ENCODE assay signal across 8 cellular contexts in genomic region chr7:99472561-99473314, GRCh38. TPM values are rescaled to one million over a fixed set of nuclear protein-coding genes. Genes with fewer than 3 reads are reported as not detected.
A peak's percentile ranks its signal among the peaks of the same experiment; 100 is the strongest.
DNase-seq lines count a peak whose midpoint lies in the region; ATAC-seq and TF ChIP-seq lines count a peak whose summit lies in the region.

ZNF789 (plus strand) TSS chr7:99472890; CDS start chr7:99476457, 3,567 bp downstream.

- H3K27me3 Mint-ChIP-seq in IgD-negative memory B cell: peaks cover 3% of the 10 kb centered on the region

- H3K4me3 ChIP-seq in epithelial cell of esophagus (ENCODE audit: low read length) (peak within 1 kb of the TSS; percentile 55), mononuclear cell (ENCODE audit: low read length) (peak within 1 kb of the TSS; percentile 65)

- no peaks in the 10 kb centered on the region for H3K36me3 Mint-ChIP-seq in IgD-negative memory B cell

- peak; percentile 96 for ATAC-seq in GM21529 (IDR thresholded peaks at IDR 0.05; ENCODE audit: unreplicated experiment)

- peaks cover 0 to 1% (median 0%) of the 10 kb centered on the region in 3 donors for H3K9me3 Mint-ChIP-seq in IgD-negative memory B cell

- DNase-seq in DMS 273 treated with DMSO at 0.1 percent for 48 hours (lab: John Stamatoyannopoulos, UW): peak; percentile 97
- peak; percentile 83 for DNase-seq in OCI-M2 (lab: John Stamatoyannopoulos, UW; ENCODE audit: unreplicated experiment)
- DNase-seq in activated T-cell treated with anti-CD3 and anti-CD28 coated beads for 4 hours: peak; percentile 94
- DNase-seq in epithelial cell of esophagus (ENCODE audit: low read depth): peak; percentile 99
- DNase-seq in stimulated activated CD8-positive, alpha-beta memory T cell treated with anti-CD3 and anti-CD28 coated beads, Interleukin-4, amount 100 ng/mL, for 1 hour (ENCODE audit: low read depth in 2 of 2, low spot score in 1 of 2): peak; percentile 97 to 98

- H3K27me3 ChIP-seq in mononuclear cell (ENCODE audit: insufficient read depth, low read length): no peaks in the 10 kb centered on the region

- peaks cover 11 to 19% (median 17%) of the 10 kb centered on the region in 3 donors for H3K4me1 Mint-ChIP-seq in IgD-negative memory B cell

- peaks cover 18% of the 10 kb centered on the region for H3K4me1 ChIP-seq in mononuclear cell (ENCODE audit: insufficient read depth, low read length)

- H3K9me3 ChIP-seq in mononuclear cell (ENCODE audit: low read depth, low read length): no peaks in the 10 kb centered on the region

- H3K4me3 Mint-ChIP-seq in IgD-negative memory B cell: peak within 1 kb of the TSS; percentile 93 to 100 (median 100)

- TF ChIP-seq CTCF in epithelial cell of esophagus (IDR thresholded peaks at IDR 0.05; ENCODE audit: insufficient read depth, low read depth, low read length, missing control alignments): no peak

- H3K27ac Mint-ChIP-seq in IgD-negative memory B cell: peak within 1 kb of the TSS; percentile 95 to 98 (median 97)

RNA-seq across cellular contexts. Expression of gene ZNF789, which starts in this region (rescaled TPM):
- polyA plus RNA-seq in IgD-negative memory B cell: 4.4 TPM
- 6.1 TPM for total RNA-seq in mononuclear cell

Comparison
In these comparisons a context has a peak if more than half of its experiments do, and no peak if none do; other contexts are left out.
1. Peak in every context shown above with its lines: DNase-seq, ATAC-seq and H3K4me3 ChIP-seq.